In genomic region chr21:46295177-46295711, GRCh38 we compare ENCODE assay signal across 12 cellular contexts. TPM values are rescaled to one million over a fixed set of nuclear protein-coding genes. Genes with fewer than 3 reads are reported as not detected.
DNase-seq lines count a peak whose midpoint lies in the region; ATAC-seq and TF ChIP-seq lines count a peak whose summit lies in the region.
"Had no signal": no experiment of that assay in that cellular context is flagged by ENCODE, and none has a peak within 500 bp of the region (broad histone marks: within the 10 kb centered on the region; RNA-seq: fewer than 3 reads in every experiment).

No MANE protein-coding gene starts in this region.

- H2BK12ac ChIP-seq in trophoblast cell (ENCODE audit: low read length), result peak overlapping the region; percentile 27

- TF ChIP-seq CTCF in DOHH2 (IDR thresholded peaks at IDR 0.05; ENCODE audit: low read depth, low read length, poor library complexity, severe bottlenecking) (no peak), choroid plexus epithelial cell (conservative IDR thresholded peaks at IDR 0.05; ENCODE audit: low read depth, low read length) (no peak)

- peaks cover 3% of the 10 kb centered on the region for H3K79me2 ChIP-seq in DOHH2 (ENCODE audit: control insufficient read depth, low read length)
- no peaks in the 10 kb centered on the region for H3K79me2 ChIP-seq in trophoblast cell (ENCODE audit: control insufficient read depth, insufficient read depth, low read length, poor library complexity)

- H4K12ac ChIP-seq in trophoblast cell (ENCODE audit: low read depth, low read length), result peak overlapping the region; percentile 41

- H3K36me3 ChIP-seq in DOHH2 (ENCODE audit: control insufficient read depth, low read length), result peaks cover 23% of the 10 kb centered on the region
- H3K36me3 ChIP-seq in trophoblast cell (ENCODE audit: control insufficient read depth in 1 of 2, insufficient read depth in 2 of 2, low read length in 2 of 2), result peaks cover 17 to 19% of the 10 kb centered on the region in 2 experiments

- H3K18ac ChIP-seq in trophoblast cell (ENCODE audit: low read length), result peak overlapping the region; percentile 29

- no peaks in the 10 kb centered on the region for H3K9me3 Mint-ChIP-seq in activated T-cell treated with anti-CD3 and anti-CD28 coated beads, Interleukin-2, amount 50 U/mL, for 4 hours
- H3K9me3 Mint-ChIP-seq: T-cell had no signal

- no peak for ATAC-seq in HG03378 (IDR thresholded peaks at IDR 0.05; ENCODE audit: unreplicated experiment)
- ATAC-seq in activated T-cell treated with anti-CD3 and anti-CD28 coated beads, Interleukin-2, amount 50 U/mL, for 4 hours, result no peak

- H3K4me1 ChIP-seq in DOHH2 (ENCODE audit: control insufficient read depth, low read length) (peaks cover 37% of the 10 kb centered on the region), trophoblast cell (ENCODE audit: control insufficient read depth in 1 of 2, insufficient read depth in 2 of 2, low read length in 2 of 2) (peaks cover 12 to 19% of the 10 kb centered on the region in 2 experiments)

- H3K4me2 ChIP-seq in DOHH2 (ENCODE audit: low read length) (peak overlapping the region; percentile 64), trophoblast cell (ENCODE audit: low read length) (no peak overlapping the region)

- H3K9ac ChIP-seq in trophoblast cell (ENCODE audit: low read length), result no peak overlapping the region

- DNase-seq in NCI-H69 (lab: John Stamatoyannopoulos, UW) (peak; percentile 69), choroid plexus epithelial cell (ENCODE audit: low read depth) (peak; percentile 62), trophoblast cell (no peak), DMS153 treated with DMSO at 0.1 percent for 48 hours (lab: John Stamatoyannopoulos, UW; ENCODE audit: unreplicated experiment) (no peak), NCI-H2029 (lab: John Stamatoyannopoulos, UW) (no peak)
- DNase-seq in activated T-cell treated with anti-CD3 and anti-CD28 coated beads, Interleukin-2, amount 50 U/mL, for 4 hours, result no peak
- DNase-seq: Karpas-422; stimulated activated CD4-positive, alpha-beta T cell treated with anti-CD3 and anti-CD28 coated beads, Interleukin-1b, Interleukin-23, amount 100 ng/mL, for 48 hours; T-cell had no signal

- H3K23ac ChIP-seq in trophoblast cell (ENCODE audit: low read length), result no peak overlapping the region

- H3K79me1 ChIP-seq in trophoblast cell (ENCODE audit: low read length), result peaks cover 6% of the 10 kb centered on the region

- no peak overlapping the region for H3K4ac ChIP-seq in trophoblast cell (ENCODE audit: low read depth, low read length)

- no peak overlapping the region for H3K4me3 Mint-ChIP-seq in activated T-cell treated with anti-CD3 and anti-CD28 coated beads, Interleukin-2, amount 50 U/mL, for 4 hours
- H3K4me3 Mint-ChIP-seq: T-cell had no signal

- no peak overlapping the region for H2BK120ac ChIP-seq in trophoblast cell (ENCODE audit: insufficient read depth, low read length, poor library complexity)

- no peaks in the 10 kb centered on the region; the same call in 1 of the 2 replicates for H3K9me3 ChIP-seq in DOHH2 (ENCODE audit: control insufficient read depth, insufficient read depth, low read length)
- peaks cover 7% of the 10 kb centered on the region for H3K9me3 ChIP-seq in trophoblast cell (ENCODE audit: insufficient read depth, low read depth, low read length)
- H3K9me3 ChIP-seq: body of pancreas had no signal

- H3K9me2 ChIP-seq in DOHH2 (replicated peaks; ENCODE audit: control insufficient read depth, low read length), result no peaks in the 10 kb centered on the region

- H3K27me3 Mint-ChIP-seq in activated T-cell treated with anti-CD3 and anti-CD28 coated beads, Interleukin-2, amount 50 U/mL, for 4 hours (ENCODE audit: low read depth), result peaks cover 7% of the 10 kb centered on the region

- WGBS in trophoblast cell (ENCODE audit: extremely low coverage, insufficient coverage, insufficient read length), result no CpG with 5 or more reads among the region's 6 CpGs

- peaks cover 3% of the 10 kb centered on the region; the same call in 1 of the 2 replicates for H3F3A ChIP-seq in DOHH2 (ENCODE audit: control insufficient read depth, insufficient read depth)

- peak overlapping the region; percentile 35 for H2BK5ac ChIP-seq in trophoblast cell (ENCODE audit: low read depth, low read length, poor library complexity)

- H4K8ac ChIP-seq in trophoblast cell (ENCODE audit: low read depth, low read length), result peak overlapping the region; percentile 70

- peaks cover 10% of the 10 kb centered on the region for H3K4me1 Mint-ChIP-seq in activated T-cell treated with anti-CD3 and anti-CD28 coated beads, Interleukin-2, amount 50 U/mL, for 4 hours (ENCODE audit: low read depth)

- peak overlapping the region; percentile 22; the same call in 1 of the 2 replicates for H3K4me3 ChIP-seq in DOHH2 (ENCODE audit: low read length)
- no peak overlapping the region for H3K4me3 ChIP-seq in choroid plexus epithelial cell (ENCODE audit: low read depth, low read length)
- H3K4me3 ChIP-seq in trophoblast cell (ENCODE audit: low read depth, low read length), result no peak overlapping the region
- H3K4me3 ChIP-seq: body of pancreas had no signal

- H3K27me3 ChIP-seq in DOHH2 (ENCODE audit: control insufficient read depth, low read length), result no peaks in the 10 kb centered on the region
- no peaks in the 10 kb centered on the region for H3K27me3 ChIP-seq in trophoblast cell (ENCODE audit: insufficient read depth, low read length)
- H3K27me3 ChIP-seq: body of pancreas had no signal

- H3K27ac ChIP-seq in DOHH2 (ENCODE audit: low read depth, low read length) (peak overlapping the region; percentile 38), trophoblast cell (ENCODE audit: low read depth, low read length) (no peak overlapping the region)

- H4K20me1 ChIP-seq in DOHH2 (ENCODE audit: control insufficient read depth, insufficient read depth, low read depth, low read length), result no peaks in the 10 kb centered on the region

- peak overlapping the region; percentile 70 for H2AFZ ChIP-seq in trophoblast cell (ENCODE audit: insufficient read depth, low read length, poor library complexity)

- H4K91ac ChIP-seq in trophoblast cell (ENCODE audit: low read depth, low read length), result no peak overlapping the region

- H3K36me3 Mint-ChIP-seq in activated T-cell treated with anti-CD3 and anti-CD28 coated beads, Interleukin-2, amount 50 U/mL, for 4 hours (ENCODE audit: insufficient read depth), result peaks cover 6% of the 10 kb centered on the region

- H2AK5ac ChIP-seq in trophoblast cell (ENCODE audit: low read length), result peak overlapping the region; percentile 4

- H3K14ac ChIP-seq in trophoblast cell (ENCODE audit: low read length), result no peak overlapping the region

RNA-seq across cellular contexts. Expression of gene YBEY, which starts 9.1 kb away (rescaled TPM):
- polyA plus RNA-seq in trophoblast cell (2013), result 11.1 and 11.9 TPM in 2 replicates
- 10 to 100 TPM; 20.5 to 21.8 (median 20.9) TPM for total RNA-seq in activated T-cell treated with anti-CD3 and anti-CD28 coated beads, Interleukin-2, amount 50 U/mL, for 4 hours

RNA-seq across cellular contexts. Expression of gene MCM3AP, which starts 9.8 kb away (rescaled TPM):
- polyA plus RNA-seq in trophoblast cell (2013), result 37.4 and 37.9 TPM in 2 replicates
- total RNA-seq in activated T-cell treated with anti-CD3 and anti-CD28 coated beads, Interleukin-2, amount 50 U/mL, for 4 hours, result 100 to 1,000 TPM; 134 to 144 (median 140) TPM

RNA-seq across cellular contexts. Expression of gene C21orf58, which starts 28.4 kb away (rescaled TPM):
- 7.0 and 7.4 TPM in 2 replicates for polyA plus RNA-seq in trophoblast cell (2013)
- 1 to 10 TPM; 3.6 to 3.9 (median 3.7) TPM for total RNA-seq in activated T-cell treated with anti-CD3 and anti-CD28 coated beads, Interleukin-2, amount 50 U/mL, for 4 hours

RNA-seq across cellular contexts. Expression of gene PCNT, which starts 28.7 kb away (rescaled TPM):
- 17.0 and 19.0 TPM in 2 replicates for polyA plus RNA-seq in trophoblast cell (2013)
- total RNA-seq in activated T-cell treated with anti-CD3 and anti-CD28 coated beads, Interleukin-2, amount 50 U/mL, for 4 hours, result 10 to 100 TPM; 29.4 to 33.1 (median 31.0) TPM

Comparison
In these comparisons a context has a peak if more than half of its experiments do, and no peak if none do; other contexts are left out.
1. DNase-seq: peak in NCI-H69 (single experiment) and choroid plexus epithelial cell (single experiment); none in trophoblast cell (0 of 2), DMS153 treated with DMSO at 0.1 percent for 48 hours (single experiment), activated T-cell treated with anti-CD3 and anti-CD28 coated beads, Interleukin-2, amount 50 U/mL, for 4 hours (single experiment) and NCI-H2029 (single experiment).